Comparison of ENCODE assay signal across 10 cellular contexts in the genomic region with DNA sequence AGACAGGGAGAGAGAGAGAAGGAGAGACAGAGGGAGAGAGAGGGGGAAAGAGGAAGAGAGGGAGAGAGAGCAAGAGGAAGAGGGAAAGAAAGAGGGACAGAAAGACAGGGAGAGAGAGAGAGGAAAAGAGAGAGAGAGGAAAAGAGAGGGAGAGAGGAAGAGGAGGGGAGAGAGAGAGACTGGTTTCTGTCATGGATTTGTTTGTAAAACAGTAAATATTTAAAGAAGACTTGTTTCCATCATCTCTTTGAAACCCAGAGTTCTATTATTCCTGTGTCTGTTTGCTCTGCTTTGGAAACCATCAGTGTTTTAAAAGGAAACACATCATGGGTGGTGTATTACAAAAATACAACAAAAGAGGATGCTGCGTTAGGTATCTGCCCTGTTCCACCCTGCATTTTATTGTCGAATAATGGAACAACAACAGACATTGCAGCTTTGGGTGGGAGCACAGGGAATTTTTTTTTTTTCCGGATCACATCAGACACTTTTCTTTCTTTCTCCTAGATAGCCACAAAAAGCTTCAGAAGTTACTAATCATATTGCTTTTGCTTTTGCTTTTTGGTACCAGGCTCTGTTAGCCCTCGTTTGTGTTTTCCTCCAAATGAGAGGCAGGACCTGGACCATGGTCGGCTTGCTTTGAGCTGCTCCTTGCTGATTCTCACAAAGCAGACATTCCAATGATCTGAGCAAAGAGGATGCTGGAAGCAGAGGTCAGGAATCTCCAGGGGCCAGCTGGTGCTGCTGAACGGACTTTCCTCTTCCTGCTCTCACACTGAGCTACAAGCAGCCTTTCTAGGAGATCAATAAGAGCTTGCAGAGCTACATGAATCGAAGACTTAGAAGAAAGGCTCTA.
DNase-seq lines count a peak whose midpoint lies in the region; ATAC-seq and TF ChIP-seq lines count a peak whose summit lies in the region.
"Had no signal": no experiment of that assay in that cellular context is flagged by ENCODE, and none has a peak within 500 bp of the region (broad histone marks: within the 10 kb centered on the region; RNA-seq: fewer than 3 reads in every experiment).

No MANE protein-coding gene starts in this region.

- TF ChIP-seq CTCF in Peyer's patch (IDR thresholded peaks at IDR 0.05) (no peak), esophagus squamous epithelium (IDR thresholded peaks at IDR 0.05) (no peak), neural crest cell (conservative IDR thresholded peaks at IDR 0.05) (no peak), OCI-LY7 (conservative IDR thresholded peaks at IDR 0.05; ENCODE audit: low read length) (no peak)

- peaks cover 27 to 43% (median 34%) of the 10 kb centered on the region in 10 experiments for H3K4me1 ChIP-seq in BLaER1 treated with 17β-estradiol and CSF1 and Interleukin-3, amounts not matched to agents 10 nM and 100 nM
- H3K4me1 ChIP-seq in Peyer's patch (no peaks in the 10 kb centered on the region), esophagus squamous epithelium (peaks cover 0 to 34% (median 13%) of the 10 kb centered on the region in 3 donors), OCI-LY7 (ENCODE audit: insufficient read depth, low read length, poor library complexity, severe bottlenecking) (no peaks in the 10 kb centered on the region)

- peaks cover 0 to 9% (median 0%) of the 10 kb centered on the region in 11 experiments; a peak in 4 of 22 replicates for H3K9me3 ChIP-seq in BLaER1 treated with 17β-estradiol and CSF1 and Interleukin-3, amounts not matched to agents 10 nM and 100 nM (replicated peaks in 1 of 11)
- H3K9me3 ChIP-seq in Peyer's patch: no peaks in the 10 kb centered on the region
- no peaks in the 10 kb centered on the region for H3K9me3 ChIP-seq in esophagus squamous epithelium
- H3K9me3 ChIP-seq in OCI-LY7 (ENCODE audit: low read length): no peaks in the 10 kb centered on the region
- H3K9me3 ChIP-seq: upper lobe of left lung had no signal

- peak overlapping the region; percentile 98 for H3K27ac Mint-ChIP-seq in neural crest cell (ENCODE audit: unreplicated experiment)
- peak overlapping the region in 1 of 2 donors; percentile 1 for H3K27ac Mint-ChIP-seq in stimulated activated naive CD8-positive, alpha-beta T cell treated with anti-CD3 and anti-CD28 coated beads, Interleukin-15, amount 100 ng/mL, for 72 hours

- DNase-seq in Peyer's patch (no peak), esophagus squamous epithelium (lab: John Stamatoyannopoulos, UW) (no peak), neural crest cell (ENCODE audit: low read depth, low spot score) (peak; percentile 37), SHP77 treated with DMSO at 0.1 percent for 48 hours (lab: John Stamatoyannopoulos, UW) (no peak), OCI-LY7 (ENCODE audit: low spot score) (no peak)
- no peak for DNase-seq in stimulated activated CD4-positive, alpha-beta T cell treated with anti-CD3 and anti-CD28 coated beads, Interleukin-4, amount 100 ng/mL, for 24 hours
- DNase-seq in stimulated activated naive CD8-positive, alpha-beta T cell treated with anti-CD3 and anti-CD28 coated beads, Interleukin-15, amount 100 ng/mL, for 72 hours: no peak
- DNase-seq: NCI-H2171 treated with DMSO at 0.1 percent for 48 hours, upper lobe of left lung had no signal

- peak overlapping the region; percentile 16 for H3K4me3 Mint-ChIP-seq in neural crest cell
- H3K4me3 Mint-ChIP-seq in stimulated activated naive CD8-positive, alpha-beta T cell treated with anti-CD3 and anti-CD28 coated beads, Interleukin-15, amount 100 ng/mL, for 72 hours: no peak overlapping the region

- H3K27me3 Mint-ChIP-seq in neural crest cell (ENCODE audit: low read depth): no peaks in the 10 kb centered on the region
- no peaks in the 10 kb centered on the region for H3K27me3 Mint-ChIP-seq in stimulated activated naive CD8-positive, alpha-beta T cell treated with anti-CD3 and anti-CD28 coated beads, Interleukin-15, amount 100 ng/mL, for 72 hours

- peak overlapping the region in 2 of 11 experiments; percentile 21 to 60; a peak in 1 of 22 replicates for H3K27ac ChIP-seq in BLaER1 treated with 17β-estradiol and CSF1 and Interleukin-3, amounts not matched to agents 10 nM and 100 nM
- peak overlapping the region in 3 of 4 donors; percentile 8 to 73 (median 25) for H3K27ac ChIP-seq in Peyer's patch
- peak overlapping the region in 3 of 4 donors; percentile 58 to 75 (median 63) for H3K27ac ChIP-seq in esophagus squamous epithelium
- no peak overlapping the region for H3K27ac ChIP-seq in OCI-LY7 (ENCODE audit: low read depth, low read length, poor library complexity, severe bottlenecking)

- no peak overlapping the region for H3K4me3 ChIP-seq in BLaER1 treated with 17β-estradiol and CSF1 and Interleukin-3, amounts not matched to agents 10 nM and 100 nM
- H3K4me3 ChIP-seq in Peyer's patch (no peak overlapping the region), esophagus squamous epithelium (peak overlapping the region in 1 of 4 donors; percentile 0), OCI-LY7 (ENCODE audit: low read depth, low read length, poor library complexity, severe bottlenecking) (no peak overlapping the region)
- H3K4me3 ChIP-seq: upper lobe of left lung had no signal

- peaks cover 59% of the 10 kb centered on the region for H3K4me1 Mint-ChIP-seq in neural crest cell
- peaks cover 18% of the 10 kb centered on the region for H3K4me1 Mint-ChIP-seq in stimulated activated naive CD8-positive, alpha-beta T cell treated with anti-CD3 and anti-CD28 coated beads, Interleukin-15, amount 100 ng/mL, for 72 hours

- H3K9me3 Mint-ChIP-seq in neural crest cell: peaks cover 3% of the 10 kb centered on the region
- peaks cover 0 to 7% of the 10 kb centered on the region in 2 donors for H3K9me3 Mint-ChIP-seq in stimulated activated naive CD8-positive, alpha-beta T cell treated with anti-CD3 and anti-CD28 coated beads, Interleukin-15, amount 100 ng/mL, for 72 hours

- no TSS peak for BruUV-seq in OCI-LY7 (replicated peaks; lab: Mats Ljungman, UMichigan)

- TF ChIP-seq POLR2A in Peyer's patch (IDR thresholded peaks at IDR 0.05) (no peak), esophagus squamous epithelium (IDR thresholded peaks at IDR 0.05) (no peak)

- 30 to 39% methylated on average over 7 of the region's 7 CpGs for WGBS in esophagus squamous epithelium, 2 donors

- no peaks in the 10 kb centered on the region for H3K36me3 ChIP-seq in BLaER1 treated with 17β-estradiol and CSF1 and Interleukin-3, amounts not matched to agents 10 nM and 100 nM
- no peaks in the 10 kb centered on the region for H3K36me3 ChIP-seq in Peyer's patch
- no peaks in the 10 kb centered on the region for H3K36me3 ChIP-seq in esophagus squamous epithelium
- H3K36me3 ChIP-seq in OCI-LY7 (ENCODE audit: insufficient read depth, low read length): no peaks in the 10 kb centered on the region
- H3K36me3 ChIP-seq: upper lobe of left lung had no signal

- intact Hi-C loops in esophagus squamous epithelium (cut with DNase I): no loop called here
- intact Hi-C loops in OCI-LY7 (cut with micrococcal nuclease; ENCODE audit: unreplicated experiment): no loop called here

- H3K79me2 ChIP-seq in OCI-LY7 (ENCODE audit: insufficient read depth, low read depth, low read length): no peaks in the 10 kb centered on the region

- H3K4me2 ChIP-seq in BLaER1 treated with 17β-estradiol and CSF1 and Interleukin-3, amounts not matched to agents 10 nM and 100 nM: peak overlapping the region in 10 of 11 experiments; percentile 15 to 81 (median 50); a peak in 17 of 22 replicates
- no peak overlapping the region for H3K4me2 ChIP-seq in OCI-LY7 (ENCODE audit: low read length)

- POLR2A ChIA-PET in OCI-LY7 (lab: Charles Lee): no interaction called here

- H3K9me2 ChIP-seq in OCI-LY7 (ENCODE audit: insufficient read depth, low read length): no peaks in the 10 kb centered on the region

- no peak overlapping the region for H2AFZ ChIP-seq in OCI-LY7 (ENCODE audit: low read length)

- no peaks in the 10 kb centered on the region for H4K20me1 ChIP-seq in BLaER1 treated with 17β-estradiol and CSF1 and Interleukin-3, amounts not matched to agents 10 nM and 100 nM
- no peaks in the 10 kb centered on the region for H4K20me1 ChIP-seq in OCI-LY7 (ENCODE audit: insufficient read depth, low read length)

- peaks cover 0 to 2% (median 0%) of the 10 kb centered on the region in 11 experiments; a peak in 3 of 22 replicates for H3K27me3 ChIP-seq in BLaER1 treated with 17β-estradiol and CSF1 and Interleukin-3, amounts not matched to agents 10 nM and 100 nM
- H3K27me3 ChIP-seq in Peyer's patch (no peaks in the 10 kb centered on the region), esophagus squamous epithelium (no peaks in the 10 kb centered on the region)
- H3K27me3 ChIP-seq: upper lobe of left lung had no signal

- no peak for ATAC-seq in stimulated activated naive CD8-positive, alpha-beta T cell treated with anti-CD3 and anti-CD28 coated beads, Interleukin-15, amount 100 ng/mL, for 72 hours

- H3K9ac ChIP-seq in BLaER1 treated with 17β-estradiol and CSF1 and Interleukin-3, amounts not matched to agents 10 nM and 100 nM: no peak overlapping the region

- CTCF ChIA-PET in OCI-LY7 (lab: Charles Lee; ENCODE audit: unreplicated experiment): no interaction called here

- no peaks in the 10 kb centered on the region for H3K36me3 Mint-ChIP-seq in neural crest cell (ENCODE audit: low read depth)
